Comparison of ENCODE assay signal across 18 cellular contexts in genomic region chr22:44154431-44154942, GRCh38. TPM values are rescaled to one million over a fixed set of nuclear protein-coding genes. Genes with fewer than 3 reads are reported as not detected.
DNase-seq lines count a peak whose midpoint lies in the region; ATAC-seq and TF ChIP-seq lines count a peak whose summit lies in the region.
"Had no signal": no experiment of that assay in that cellular context is flagged by ENCODE, and none has a peak within 500 bp of the region (broad histone marks: within the 10 kb centered on the region; RNA-seq: fewer than 3 reads in every experiment).

No MANE protein-coding gene starts in this region.

- no peak overlapping the region for H3K4me3 ChIP-seq in Caco-2 (ENCODE audit: low read depth, low read length)
- H3K4me3 ChIP-seq: A549, heart right ventricle, ovary, tibial nerve had no signal

- POLR2A ChIA-PET in Caco-2 (lab: Charles Lee): no interaction called here

- peaks cover 8% of the 10 kb centered on the region for H3K36me3 Mint-ChIP-seq in activated T-cell treated with anti-CD3 and anti-CD28 coated beads, Interleukin-2, amount 50 U/mL, for 24 hours (ENCODE audit: low read depth)
- H3K36me3 Mint-ChIP-seq in activated T-helper 17 cell treated with anti-CD3 and anti-CD28 coated beads, Interleukin-2, amount 50 U/mL, for 72 hours (ENCODE audit: low read depth): peaks cover 30% of the 10 kb centered on the region
- H3K36me3 Mint-ChIP-seq in immature natural killer cell (no peaks in the 10 kb centered on the region), Caco-2 (ENCODE audit: insufficient read depth, unreplicated experiment) (no peaks in the 10 kb centered on the region)

- no peaks in the 10 kb centered on the region for H3K27me3 ChIP-seq in Caco-2 (replicated peaks; ENCODE audit: control insufficient read depth, insufficient read depth, low read length)
- H3K27me3 ChIP-seq: heart right ventricle, ovary, tibial nerve had no signal

- CTCF ChIA-PET in Caco-2 (lab: Charles Lee): no interaction called here

- BruUV-seq in Caco-2 (replicated peaks; lab: Mats Ljungman, UMichigan): no TSS peak

- no peaks in the 10 kb centered on the region for H3K9me3 ChIP-seq in Caco-2
- H3K9me3 ChIP-seq: A549, heart right ventricle, ovary, tibial nerve had no signal

- H3K4me1 Mint-ChIP-seq in activated T-cell treated with anti-CD3 and anti-CD28 coated beads, Interleukin-2, amount 50 U/mL, for 24 hours (ENCODE audit: low read depth): no peaks in the 10 kb centered on the region
- H3K4me1 Mint-ChIP-seq in activated T-helper 17 cell treated with anti-CD3 and anti-CD28 coated beads, Interleukin-2, amount 50 U/mL, for 72 hours: no peaks in the 10 kb centered on the region
- peaks cover 0 to 2% of the 10 kb centered on the region in 2 donors for H3K4me1 Mint-ChIP-seq in immature natural killer cell
- H3K4me1 Mint-ChIP-seq in Caco-2 (ENCODE audit: low read depth, unreplicated experiment): no peaks in the 10 kb centered on the region

- no peak overlapping the region for H3K27ac Mint-ChIP-seq in activated T-cell treated with anti-CD3 and anti-CD28 coated beads, Interleukin-2, amount 50 U/mL, for 24 hours
- no peak overlapping the region for H3K27ac Mint-ChIP-seq in activated T-helper 17 cell treated with anti-CD3 and anti-CD28 coated beads, Interleukin-2, amount 50 U/mL, for 72 hours
- H3K27ac Mint-ChIP-seq in immature natural killer cell: no peak overlapping the region
- no peak overlapping the region for H3K27ac Mint-ChIP-seq in Caco-2 (ENCODE audit: unreplicated experiment)
- H3K27ac Mint-ChIP-seq: activated T-cell treated with anti-CD3 and anti-CD28 coated beads, Interleukin-2, amount 50 U/mL, for 72 hours had no signal

- no peaks in the 10 kb centered on the region for H3K4me1 ChIP-seq in Caco-2
- H3K4me1 ChIP-seq: A549, heart right ventricle, tibial nerve had no signal

- ATAC-seq in activated T-helper 17 cell treated with anti-CD3 and anti-CD28 coated beads, Interleukin-2, amount 50 U/mL, for 72 hours (replicated peaks): peak; percentile 19
- ATAC-seq in Right ventricle myocardium superior (ENCODE audit: poor library complexity): no peak
- no peak for ATAC-seq in HG02798 (IDR thresholded peaks at IDR 0.05; ENCODE audit: poor library complexity, unreplicated experiment)
- ATAC-seq: A549, left colon had no signal

- intact Hi-C loops in Right ventricle myocardium superior (cut with DNase I): no loop called here
- intact Hi-C loops in Caco-2 (cut with micrococcal nuclease; ENCODE audit: unreplicated experiment): no loop called here

- H3K36me3 ChIP-seq in Caco-2 (ENCODE audit: control insufficient read depth, insufficient read depth, low read length): no peaks in the 10 kb centered on the region
- H3K36me3 ChIP-seq: ovary had no signal

- H3K4me3 Mint-ChIP-seq in activated T-cell treated with anti-CD3 and anti-CD28 coated beads, Interleukin-2, amount 50 U/mL, for 24 hours: no peak overlapping the region
- H3K4me3 Mint-ChIP-seq in activated T-helper 17 cell treated with anti-CD3 and anti-CD28 coated beads, Interleukin-2, amount 50 U/mL, for 72 hours: no peak overlapping the region
- no peak overlapping the region for H3K4me3 Mint-ChIP-seq in immature natural killer cell
- H3K4me3 Mint-ChIP-seq in Caco-2 (ENCODE audit: unreplicated experiment): no peak overlapping the region
- H3K4me3 Mint-ChIP-seq: activated T-cell treated with anti-CD3 and anti-CD28 coated beads, Interleukin-2, amount 50 U/mL, for 72 hours had no signal

- H3K9me3 Mint-ChIP-seq in activated T-cell treated with anti-CD3 and anti-CD28 coated beads, Interleukin-2, amount 50 U/mL, for 24 hours: no peaks in the 10 kb centered on the region
- no peaks in the 10 kb centered on the region for H3K9me3 Mint-ChIP-seq in activated T-helper 17 cell treated with anti-CD3 and anti-CD28 coated beads, Interleukin-2, amount 50 U/mL, for 72 hours
- H3K9me3 Mint-ChIP-seq in immature natural killer cell: no peaks in the 10 kb centered on the region
- H3K9me3 Mint-ChIP-seq in Caco-2 (ENCODE audit: unreplicated experiment): no peaks in the 10 kb centered on the region
- H3K9me3 Mint-ChIP-seq: activated T-cell treated with anti-CD3 and anti-CD28 coated beads, Interleukin-2, amount 50 U/mL, for 72 hours had no signal

- H3K27me3 Mint-ChIP-seq in activated T-cell treated with anti-CD3 and anti-CD28 coated beads, Interleukin-2, amount 50 U/mL, for 24 hours: no peaks in the 10 kb centered on the region
- no peaks in the 10 kb centered on the region for H3K27me3 Mint-ChIP-seq in activated T-helper 17 cell treated with anti-CD3 and anti-CD28 coated beads, Interleukin-2, amount 50 U/mL, for 72 hours
- H3K27me3 Mint-ChIP-seq in immature natural killer cell (ENCODE audit: low read depth in 3 of 3) (peaks cover 0 to 7% (median 1%) of the 10 kb centered on the region in 3 donors), Caco-2 (ENCODE audit: insufficient read depth, unreplicated experiment) (no peaks in the 10 kb centered on the region)

- DNase-seq in activated T-cell treated with anti-CD3 and anti-CD28 coated beads, Interleukin-2, amount 50 U/mL, for 48 hours: peak; percentile 26 to 35
- no peak for DNase-seq in activated T-cell treated with anti-CD3 and anti-CD28 coated beads, Interleukin-2, amount 50 U/mL, for 24 hours
- DNase-seq in immature natural killer cell (peak; percentile 1 to 19 (median 10)), Right ventricle myocardium superior (no peak), Caco-2 (no peak)
- no peak for DNase-seq in activated effector memory CD4-positive, alpha-beta T cell treated with anti-CD3 and anti-CD28 coated beads, Interleukin-2, amount 50 U/mL, for 16 hours
- DNase-seq: activated CD4-positive, alpha-beta T cell treated with anti-CD3 and anti-CD28 coated beads, Interleukin-2, amount 50 U/mL, for 1 hour; activated T-cell treated with anti-CD3 and anti-CD28 coated beads, Interleukin-2, amount 50 U/mL, for 72 hours; heart right ventricle; KG1; left colon; NCI-H1436 treated with DMSO at 0.1 percent for 48 hours; ovary had no signal

- no peak for TF ChIP-seq CTCF in Caco-2 (IDR thresholded peaks at IDR 0.05; ENCODE audit: insufficient read depth in 1 of 2, low read depth in 1 of 2, low read length in 1 of 2, severe bottlenecking in 1 of 2, unreplicated experiment in 1 of 2)

RNA-seq across cellular contexts. Expression of gene PARVG, which starts 26.2 kb away (rescaled TPM):
- 10 to 100 TPM; 34.9 to 35.8 TPM for total RNA-seq in activated T-helper 17 cell treated with anti-CD3 and anti-CD28 coated beads, Interleukin-2, amount 50 U/mL, for 72 hours
- polyA plus RNA-seq in immature natural killer cell: 10 to 100 TPM; 54.0 to 84.6 (median 58.4) TPM
- total RNA-seq in Right ventricle myocardium superior (3.5 TPM), Caco-2 (2022) (not detected in 2 replicates)
- total RNA-seq: SK-MEL-5 had no signal
- polyA plus RNA-seq: A549 had no signal

Comparison
In these comparisons a context has a peak if more than half of its experiments do, and no peak if none do; other contexts are left out.
1. DNase-seq: peak in activated T-cell treated with anti-CD3 and anti-CD28 coated beads, Interleukin-2, amount 50 U/mL, for 48 hours (2 of 2) and immature natural killer cell (3 of 3); none in activated T-cell treated with anti-CD3 and anti-CD28 coated beads, Interleukin-2, amount 50 U/mL, for 24 hours (single experiment), Right ventricle myocardium superior (single experiment), Caco-2 (0 of 2) and activated effector memory CD4-positive, alpha-beta T cell treated with anti-CD3 and anti-CD28 coated beads, Interleukin-2, amount 50 U/mL, for 16 hours (single experiment).